In genomic region chr22:35378547-35379078, GRCh38 we compare ENCODE assay signal across 1 cellular context.
TF ChIP-seq lines count a peak whose summit lies in the region.

No MANE protein-coding gene starts in this region.

TF ChIP-seq in HepG2, 621 proteins besides CTCF, POLR2A, EP300 and RAD21 (continued from another document and continues in another):
- TF ChIP-seq ZHX2 (IDR thresholded peaks at IDR 0.05; ENCODE audit: low read depth) (no peak), ZHX2 (CRISPR knock-in tag; IDR thresholded peaks at IDR 0.05; ENCODE audit: borderline replicate concordance) (no peak), MAFG (CRISPR knock-in tag; IDR thresholded peaks at IDR 0.05) (no peak), ZNF367 (CRISPR knock-in tag; IDR thresholded peaks at IDR 0.05; ENCODE audit: borderline replicate concordance) (no peak), CHD4 (IDR thresholded peaks at IDR 0.05; ENCODE audit: borderline replicate concordance, low read length) (no peak), KAT7 (CRISPR knock-in tag; IDR thresholded peaks at IDR 0.05; ENCODE audit: borderline replicate concordance) (no peak), ZBTB40 (IDR thresholded peaks at IDR 0.05) (no peak), ZBTB40 (CRISPR knock-in tag; IDR thresholded peaks at IDR 0.05) (no peak), SAFB2 (CRISPR knock-in tag; IDR thresholded peaks at IDR 0.05; ENCODE audit: borderline replicate concordance, low read depth) (no peak), HNF4A (CRISPR knock-in tag; IDR thresholded peaks at IDR 0.05) (0 out of 2 replicates have a peak, but pooled peaks have one; percentile 23), PHF8 (CRISPR knock-in tag; IDR thresholded peaks at IDR 0.05) (no peak), ZBTB38 (CRISPR knock-in tag; IDR thresholded peaks at IDR 0.05) (no peak), CREBL2 (CRISPR knock-in tag; IDR thresholded peaks at IDR 0.05; ENCODE audit: borderline replicate concordance) (no peak), HOXD1 (CRISPR knock-in tag; IDR thresholded peaks at IDR 0.05) (no peak), ZNF382 (CRISPR knock-in tag; IDR thresholded peaks at IDR 0.05; ENCODE audit: borderline replicate concordance) (no peak), ZNF790 (CRISPR knock-in tag; IDR thresholded peaks at IDR 0.05; ENCODE audit: borderline replicate concordance) (no peak), ZSCAN30 (CRISPR knock-in tag; IDR thresholded peaks at IDR 0.05) (no peak), ZNF607 (CRISPR knock-in tag; IDR thresholded peaks at IDR 0.05; ENCODE audit: borderline replicate concordance) (no peak), MBNL3 (CRISPR knock-in tag; conservative IDR thresholded peaks at IDR 0.05) (no peak), BCLAF1 (IDR thresholded peaks at IDR 0.05) (no peak), ZSCAN31 (CRISPR knock-in tag; IDR thresholded peaks at IDR 0.05; ENCODE audit: low read depth) (no peak), STAG1 (CRISPR knock-in tag; IDR thresholded peaks at IDR 0.05) (no peak), MIER3 (CRISPR knock-in tag; IDR thresholded peaks at IDR 0.05; ENCODE audit: borderline replicate concordance) (no peak), ZNF543 (CRISPR knock-in tag; IDR thresholded peaks at IDR 0.05) (no peak), ZNF761 (CRISPR knock-in tag; conservative IDR thresholded peaks at IDR 0.05) (no peak)
- TF ChIP-seq, protein P1, sequence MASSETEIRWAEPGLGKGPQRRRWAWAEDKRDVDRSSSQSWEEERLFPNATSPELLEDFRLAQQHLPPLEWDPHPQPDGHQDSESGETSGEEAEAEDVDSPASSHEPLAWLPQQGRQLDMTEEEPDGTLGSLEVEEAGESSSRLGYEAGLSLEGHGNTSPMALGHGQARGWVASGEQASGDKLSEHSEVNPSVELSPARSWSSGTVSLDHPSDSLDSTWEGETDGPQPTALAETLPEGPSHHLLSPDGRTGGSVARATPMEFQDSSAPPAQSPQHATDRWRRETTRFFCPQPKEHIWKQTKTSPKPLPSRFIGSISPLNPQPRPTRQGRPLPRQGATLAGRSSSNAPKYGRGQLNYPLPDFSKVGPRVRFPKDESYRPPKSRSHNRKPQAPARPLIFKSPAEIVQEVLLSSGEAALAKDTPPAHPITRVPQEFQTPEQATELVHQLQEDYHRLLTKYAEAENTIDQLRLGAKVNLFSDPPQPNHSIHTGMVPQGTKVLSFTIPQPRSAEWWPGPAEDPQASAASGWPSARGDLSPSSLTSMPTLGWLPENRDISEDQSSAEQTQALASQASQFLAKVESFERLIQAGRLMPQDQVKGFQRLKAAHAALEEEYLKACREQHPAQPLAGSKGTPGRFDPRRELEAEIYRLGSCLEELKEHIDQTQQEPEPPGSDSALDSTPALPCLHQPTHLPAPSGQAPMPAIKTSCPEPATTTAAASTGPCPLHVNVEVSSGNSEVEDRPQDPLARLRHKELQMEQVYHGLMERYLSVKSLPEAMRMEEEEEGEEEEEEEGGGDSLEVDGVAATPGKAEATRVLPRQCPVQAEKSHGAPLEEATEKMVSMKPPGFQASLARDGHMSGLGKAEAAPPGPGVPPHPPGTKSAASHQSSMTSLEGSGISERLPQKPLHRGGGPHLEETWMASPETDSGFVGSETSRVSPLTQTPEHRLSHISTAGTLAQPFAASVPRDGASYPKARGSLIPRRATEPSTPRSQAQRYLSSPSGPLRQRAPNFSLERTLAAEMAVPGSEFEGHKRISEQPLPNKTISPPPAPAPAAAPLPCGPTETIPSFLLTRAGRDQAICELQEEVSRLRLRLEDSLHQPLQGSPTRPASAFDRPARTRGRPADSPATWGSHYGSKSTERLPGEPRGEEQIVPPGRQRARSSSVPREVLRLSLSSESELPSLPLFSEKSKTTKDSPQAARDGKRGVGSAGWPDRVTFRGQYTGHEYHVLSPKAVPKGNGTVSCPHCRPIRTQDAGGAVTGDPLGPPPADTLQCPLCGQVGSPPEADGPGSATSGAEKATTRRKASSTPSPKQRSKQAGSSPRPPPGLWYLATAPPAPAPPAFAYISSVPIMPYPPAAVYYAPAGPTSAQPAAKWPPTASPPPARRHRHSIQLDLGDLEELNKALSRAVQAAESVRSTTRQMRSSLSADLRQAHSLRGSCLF (CRISPR knock-in tag; IDR thresholded peaks at IDR 0.05; ENCODE audit: borderline replicate concordance), result no peak
- TF ChIP-seq, protein P2, sequence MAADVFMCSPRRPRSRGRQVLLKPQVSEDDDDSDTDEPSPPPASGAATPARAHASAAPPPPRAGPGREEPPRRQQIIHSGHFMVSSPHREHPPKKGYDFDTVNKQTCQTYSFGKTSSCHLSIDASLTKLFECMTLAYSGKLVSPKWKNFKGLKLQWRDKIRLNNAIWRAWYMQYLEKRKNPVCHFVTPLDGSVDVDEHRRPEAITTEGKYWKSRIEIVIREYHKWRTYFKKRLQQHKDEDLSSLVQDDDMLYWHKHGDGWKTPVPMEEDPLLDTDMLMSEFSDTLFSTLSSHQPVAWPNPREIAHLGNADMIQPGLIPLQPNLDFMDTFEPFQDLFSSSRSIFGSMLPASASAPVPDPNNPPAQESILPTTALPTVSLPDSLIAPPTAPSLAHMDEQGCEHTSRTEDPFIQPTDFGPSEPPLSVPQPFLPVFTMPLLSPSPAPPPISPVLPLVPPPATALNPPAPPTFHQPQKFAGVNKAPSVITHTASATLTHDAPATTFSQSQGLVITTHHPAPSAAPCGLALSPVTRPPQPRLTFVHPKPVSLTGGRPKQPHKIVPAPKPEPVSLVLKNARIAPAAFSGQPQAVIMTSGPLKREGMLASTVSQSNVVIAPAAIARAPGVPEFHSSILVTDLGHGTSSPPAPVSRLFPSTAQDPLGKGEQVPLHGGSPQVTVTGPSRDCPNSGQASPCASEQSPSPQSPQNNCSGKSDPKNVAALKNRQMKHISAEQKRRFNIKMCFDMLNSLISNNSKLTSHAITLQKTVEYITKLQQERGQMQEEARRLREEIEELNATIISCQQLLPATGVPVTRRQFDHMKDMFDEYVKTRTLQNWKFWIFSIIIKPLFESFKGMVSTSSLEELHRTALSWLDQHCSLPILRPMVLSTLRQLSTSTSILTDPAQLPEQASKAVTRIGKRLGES (CRISPR knock-in tag; IDR thresholded peaks at IDR 0.05; ENCODE audit: borderline replicate concordance), result no peak
